In the genomic region with DNA sequence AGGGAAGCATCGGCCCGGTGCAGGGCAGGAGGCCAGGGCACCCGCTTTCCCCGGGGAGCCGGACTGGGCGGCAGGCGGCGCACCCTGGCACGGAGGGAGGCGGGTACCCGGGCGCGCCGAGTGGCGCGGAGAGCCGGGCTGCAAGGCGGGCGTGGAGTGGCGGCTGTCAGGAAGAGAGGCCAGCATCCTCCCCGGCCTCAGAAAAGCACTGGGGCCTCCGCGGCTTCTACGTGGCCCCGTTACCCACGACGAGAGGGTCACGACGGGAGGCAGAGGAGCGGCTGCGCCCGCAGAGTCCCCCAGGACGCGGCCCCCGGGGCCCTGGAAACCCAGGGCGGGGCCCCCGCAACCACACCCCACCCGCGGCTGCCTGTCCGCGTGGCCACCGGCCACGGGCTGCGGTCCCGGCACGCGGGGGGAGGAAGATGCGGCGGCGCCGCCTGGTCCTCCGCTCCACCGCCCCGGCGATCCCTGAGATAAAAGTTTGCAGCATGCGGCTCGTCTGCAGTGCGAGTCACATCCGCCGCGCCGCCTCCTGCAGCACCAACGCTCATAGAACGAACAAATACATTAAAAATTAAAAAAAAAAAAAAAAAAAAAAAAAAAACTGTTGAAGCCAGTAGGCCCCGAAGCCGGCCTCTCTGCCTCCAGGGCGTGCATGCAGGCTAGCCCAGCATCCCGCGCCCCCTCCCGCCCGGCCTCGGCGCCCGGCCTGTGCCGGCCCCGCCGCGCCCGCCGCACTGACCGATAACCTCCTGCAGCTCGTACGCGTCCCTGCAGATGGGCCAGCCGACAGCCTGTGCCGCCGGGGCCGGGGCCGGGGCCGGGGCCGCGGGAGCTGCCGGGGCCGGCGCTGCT, we compare ENCODE assay signal across 8 cellular contexts. TPM values are rescaled to one million over a fixed set of nuclear protein-coding genes. Genes with fewer than 3 reads are reported as not detected.
DNase-seq lines count a peak whose midpoint lies in the region; ATAC-seq and TF ChIP-seq lines count a peak whose summit lies in the region.

No MANE protein-coding gene starts in this region.

- H3K36me3 ChIP-seq in duodenal mucosa (ENCODE audit: control insufficient read depth in 1 of 2, insufficient read depth in 2 of 2, low read length in 2 of 2) (no peaks in the 10 kb centered on the region), lower lobe of right lung (no peaks in the 10 kb centered on the region)

- no peaks in the 10 kb centered on the region for H3K9me3 Mint-ChIP-seq in activated CD4-positive, alpha-beta memory T cell treated with anti-CD3 and anti-CD28 coated beads for 36 hours

- peaks cover 12 to 32% of the 10 kb centered on the region in 2 donors for H3K4me1 ChIP-seq in duodenal mucosa (ENCODE audit: control insufficient read depth in 1 of 2, insufficient read depth in 2 of 2, low read length in 2 of 2)
- H3K4me1 ChIP-seq in lower lobe of right lung: peaks cover 23% of the 10 kb centered on the region

- H3K36me3 Mint-ChIP-seq in activated CD4-positive, alpha-beta memory T cell treated with anti-CD3 and anti-CD28 coated beads for 36 hours: peaks cover 7% of the 10 kb centered on the region

- peak overlapping the region; percentile 42 for H3K27ac ChIP-seq in duodenal mucosa (ENCODE audit: low read depth, low read length)
- H3K27ac ChIP-seq in lower lobe of right lung: peak overlapping the region; percentile 80

- H3K27me3 ChIP-seq in duodenal mucosa (ENCODE audit: control insufficient read depth in 1 of 2, insufficient read depth in 2 of 2, low read length in 2 of 2) (no peaks in the 10 kb centered on the region), lower lobe of right lung (ENCODE audit: low read depth) (no peaks in the 10 kb centered on the region)

- intact Hi-C loops in activated CD4-positive, alpha-beta memory T cell treated with anti-CD3 and anti-CD28 coated beads for 36 hours (cut with micrococcal nuclease): loop anchor here (2.0 to 10.0 kb wide), 3 partner anchors 210 to 508 kb away; partner anchors contain the start of gene CERS6
- intact Hi-C loops in lower lobe of right lung (cut with DNase I): no loop called here

- H3K4me3 Mint-ChIP-seq in activated CD4-positive, alpha-beta memory T cell treated with anti-CD3 and anti-CD28 coated beads for 36 hours: peak overlapping the region; percentile 93

- peak overlapping the region; percentile 67 to 81 for H3K9ac ChIP-seq in duodenal mucosa (ENCODE audit: low read depth in 1 of 2, low read length in 2 of 2)

- POLR2A ChIA-PET in activated CD4-positive, alpha-beta memory T cell treated with anti-CD3 and anti-CD28 coated beads for 36 hours (lab: Charles Lee): interaction anchor here (1.0 to 1.2 kb wide), 2 partner anchors 52 to 86 kb away, joined by 3 to 6 read pairs; no protein-coding TSS in a partner anchor

- CTCF ChIA-PET in activated CD4-positive, alpha-beta memory T cell treated with anti-CD3 and anti-CD28 coated beads for 36 hours (lab: Charles Lee): interaction anchor here (0.9 to 1.2 kb wide), 3 partner anchors 35 to 102 kb away, joined by 3 to 6 read pairs (median 3); no protein-coding TSS in a partner anchor

- peak; percentile 50 for ATAC-seq in HG02840 (IDR thresholded peaks at IDR 0.05; ENCODE audit: low FRiP score, unreplicated experiment)
- peak; percentile 91 to 92 for ATAC-seq in lower lobe of right lung

- peak; percentile 40 for TF ChIP-seq CTCF in lower lobe of right lung (IDR thresholded peaks at IDR 0.05)

- H3K9me3 ChIP-seq in duodenal mucosa (ENCODE audit: control insufficient read depth in 1 of 2, low read length in 2 of 2) (no peaks in the 10 kb centered on the region), lower lobe of right lung (no peaks in the 10 kb centered on the region)

- peaks cover 38% of the 10 kb centered on the region for H3K4me1 Mint-ChIP-seq in activated CD4-positive, alpha-beta memory T cell treated with anti-CD3 and anti-CD28 coated beads for 36 hours (ENCODE audit: low read depth)

- DNase-seq in NCI-H345 (lab: John Stamatoyannopoulos, UW): peak; percentile 47
- no peak for DNase-seq in NCI-H345 treated with DMSO at 0.1 percent for 48 hours (lab: John Stamatoyannopoulos, UW; ENCODE audit: unreplicated experiment)
- peak; percentile 52 for DNase-seq in NCI-H2171 (lab: John Stamatoyannopoulos, UW)
- peak; percentile 83 for DNase-seq in activated CD4-positive, alpha-beta memory T cell treated with anti-CD3 and anti-CD28 coated beads for 36 hours
- DNase-seq in lower lobe of right lung: peak; percentile 82
- peak in 2 of 3 donors; percentile 56 to 57 for DNase-seq in stimulated activated CD4-positive, alpha-beta T cell treated with anti-CD3 and anti-CD28 coated beads, TNF-alpha, amount 100 ng/mL, for 1 hour (ENCODE audit: low read depth in 3 of 3, low spot score in 1 of 3)

- no peaks in the 10 kb centered on the region for H3K27me3 Mint-ChIP-seq in activated CD4-positive, alpha-beta memory T cell treated with anti-CD3 and anti-CD28 coated beads for 36 hours

- peak overlapping the region; percentile 89 for H3K27ac Mint-ChIP-seq in activated CD4-positive, alpha-beta memory T cell treated with anti-CD3 and anti-CD28 coated beads for 36 hours

- H3K4me3 ChIP-seq in duodenal mucosa (ENCODE audit: low read depth in 1 of 2, low read length in 2 of 2) (peak overlapping the region; percentile 80), lower lobe of right lung (peak overlapping the region; percentile 81)

RNA-seq across cellular contexts. Expression of gene STK39, which starts 0.7 kb away (rescaled TPM):
- 10 to 100 TPM; 53.8 to 55.4 TPM for total RNA-seq in activated CD4-positive, alpha-beta memory T cell treated with anti-CD3 and anti-CD28 coated beads for 36 hours
- 12.6 TPM for total RNA-seq in lower lobe of right lung
